8 cellular contexts compared by ENCODE assay signal in the genomic region with DNA sequence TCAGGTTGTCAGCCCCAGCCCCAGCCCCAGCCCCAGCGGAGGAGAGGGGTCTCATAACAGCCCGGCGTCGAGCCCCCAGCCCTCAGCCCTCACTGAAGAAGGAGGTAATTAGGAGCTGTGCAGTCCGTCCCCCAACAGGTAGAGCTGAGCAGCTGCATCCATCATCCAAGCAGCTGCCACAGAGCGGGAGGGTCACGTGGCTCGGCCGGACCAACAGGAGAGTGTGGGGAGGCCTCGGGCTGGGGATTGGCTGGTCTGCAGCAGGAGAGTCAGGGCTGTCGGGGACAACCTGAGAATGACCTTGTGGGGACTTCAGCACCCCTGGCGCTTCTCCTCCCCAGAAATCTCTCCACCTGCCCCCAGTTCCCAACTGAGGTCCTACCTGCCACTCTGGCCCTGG. TPM values are rescaled to one million over a fixed set of nuclear protein-coding genes. Genes with fewer than 3 reads are reported as not detected.
DNase-seq lines count a peak whose midpoint lies in the region; ATAC-seq and TF ChIP-seq lines count a peak whose summit lies in the region.

No MANE protein-coding gene starts in this region.

- no peak for TF ChIP-seq CTCF in osteoblast (IDR thresholded peaks at IDR 0.05; ENCODE audit: extremely low read depth, low read depth, low read length)

- no peak overlapping the region for H2AFZ ChIP-seq in osteoblast (ENCODE audit: low read length)

- no peaks in the 10 kb centered on the region for H3K9me3 Mint-ChIP-seq in activated T-cell treated with anti-CD3 and anti-CD28 coated beads, Interleukin-2, amount 50 U/mL, for 4 hours

- H4K20me1 ChIP-seq in osteoblast (ENCODE audit: insufficient read depth, low read length) = no peaks in the 10 kb centered on the region

- H3K4me1 Mint-ChIP-seq in activated T-cell treated with anti-CD3 and anti-CD28 coated beads, Interleukin-2, amount 50 U/mL, for 4 hours (ENCODE audit: low read depth) = no peaks in the 10 kb centered on the region

- peaks cover 21% of the 10 kb centered on the region for H3K36me3 Mint-ChIP-seq in activated T-cell treated with anti-CD3 and anti-CD28 coated beads, Interleukin-2, amount 50 U/mL, for 4 hours (ENCODE audit: insufficient read depth)

- H3K79me2 ChIP-seq in osteoblast (ENCODE audit: insufficient read depth, low read length) = no peaks in the 10 kb centered on the region

- H3K4me3 Mint-ChIP-seq in activated T-cell treated with anti-CD3 and anti-CD28 coated beads, Interleukin-2, amount 50 U/mL, for 4 hours = no peak overlapping the region

- peak; percentile 73 to 81 for ATAC-seq in activated T-cell treated with anti-CD3 and anti-CD28 coated beads, Interleukin-2, amount 50 U/mL, for 4 hours

- H3K4me1 ChIP-seq in osteoblast (ENCODE audit: insufficient read depth, low read length) = peaks cover 11% of the 10 kb centered on the region

- no peaks in the 10 kb centered on the region for H3K36me3 ChIP-seq in H7 (replicated peaks; ENCODE audit: control insufficient read depth, insufficient read depth, low read length)
- peaks cover 2% of the 10 kb centered on the region for H3K36me3 ChIP-seq in osteoblast (ENCODE audit: insufficient read depth, low read length)

- H3K27me3 ChIP-seq in H7 (ENCODE audit: control insufficient read depth, insufficient read depth, low read length) (peaks cover 7% of the 10 kb centered on the region; the same call in 1 of the 2 replicates), osteoblast (ENCODE audit: insufficient read depth, low read length) (no peaks in the 10 kb centered on the region)

- no peak overlapping the region for H3K4me2 ChIP-seq in osteoblast (ENCODE audit: insufficient read depth, low read length)

- H3K4me3 ChIP-seq in H7 (ENCODE audit: insufficient read depth, low read depth, low read length) (no peak overlapping the region), osteoblast (ENCODE audit: insufficient read depth, low read length) (no peak overlapping the region)

- DNase-seq in NCI-H2029 (lab: John Stamatoyannopoulos, UW) = peak; percentile 31
- DNase-seq in NCI-H2029 treated with DMSO at 0.1 percent for 48 hours (lab: John Stamatoyannopoulos, UW) = no peak
- DNase-seq in H7 = peak; percentile 96
- DNase-seq in NCI-H146 treated with DMSO at 0.1 percent for 48 hours (lab: John Stamatoyannopoulos, UW; ENCODE audit: unreplicated experiment) = peak; percentile 65
- DNase-seq in activated T-cell treated with anti-CD3 and anti-CD28 coated beads, Interleukin-2, amount 50 U/mL, for 4 hours = no peak
- peak; percentile 83 for DNase-seq in osteoblast (ENCODE audit: insufficient read length, low spot score, missing footprints)
- DNase-seq in T1000 (lab: John Stamatoyannopoulos, UW) = no peak
- DNase-seq in OCI-M2 (lab: John Stamatoyannopoulos, UW; ENCODE audit: unreplicated experiment) = no peak

- H3K27me3 Mint-ChIP-seq in activated T-cell treated with anti-CD3 and anti-CD28 coated beads, Interleukin-2, amount 50 U/mL, for 4 hours (ENCODE audit: low read depth) = peaks cover 6% of the 10 kb centered on the region

- H3K27ac ChIP-seq in osteoblast (ENCODE audit: low read depth, low read length) = no peak overlapping the region

- no peaks in the 10 kb centered on the region for H3K9me3 ChIP-seq in osteoblast (ENCODE audit: low read depth, low read length)

RNA-seq across cellular contexts. Expression of a gene that starts 29.6 kb away (rescaled TPM):
- 33.8 and 40.2 TPM in 2 replicates for total RNA-seq in H7 (2014; rRNA removed; shearing (Covaris generic))
- total RNA-seq in activated T-cell treated with anti-CD3 and anti-CD28 coated beads, Interleukin-2, amount 50 U/mL, for 4 hours = 10 to 100 TPM; 14.1 to 19.8 (median 19.2) TPM
- total RNA-seq in osteoblast = 23.5 and 36.5 TPM in 2 replicates

Comparison
In these comparisons a context has a peak if more than half of its experiments do, and no peak if none do; other contexts are left out.
1. DNase-seq: peak in NCI-H2029 (single experiment), H7 (single experiment), NCI-H146 treated with DMSO at 0.1 percent for 48 hours (single experiment) and osteoblast (single experiment); none in NCI-H2029 treated with DMSO at 0.1 percent for 48 hours (single experiment), activated T-cell treated with anti-CD3 and anti-CD28 coated beads, Interleukin-2, amount 50 U/mL, for 4 hours (single experiment), T1000 (single experiment) and OCI-M2 (single experiment).